In the genomic region with DNA sequence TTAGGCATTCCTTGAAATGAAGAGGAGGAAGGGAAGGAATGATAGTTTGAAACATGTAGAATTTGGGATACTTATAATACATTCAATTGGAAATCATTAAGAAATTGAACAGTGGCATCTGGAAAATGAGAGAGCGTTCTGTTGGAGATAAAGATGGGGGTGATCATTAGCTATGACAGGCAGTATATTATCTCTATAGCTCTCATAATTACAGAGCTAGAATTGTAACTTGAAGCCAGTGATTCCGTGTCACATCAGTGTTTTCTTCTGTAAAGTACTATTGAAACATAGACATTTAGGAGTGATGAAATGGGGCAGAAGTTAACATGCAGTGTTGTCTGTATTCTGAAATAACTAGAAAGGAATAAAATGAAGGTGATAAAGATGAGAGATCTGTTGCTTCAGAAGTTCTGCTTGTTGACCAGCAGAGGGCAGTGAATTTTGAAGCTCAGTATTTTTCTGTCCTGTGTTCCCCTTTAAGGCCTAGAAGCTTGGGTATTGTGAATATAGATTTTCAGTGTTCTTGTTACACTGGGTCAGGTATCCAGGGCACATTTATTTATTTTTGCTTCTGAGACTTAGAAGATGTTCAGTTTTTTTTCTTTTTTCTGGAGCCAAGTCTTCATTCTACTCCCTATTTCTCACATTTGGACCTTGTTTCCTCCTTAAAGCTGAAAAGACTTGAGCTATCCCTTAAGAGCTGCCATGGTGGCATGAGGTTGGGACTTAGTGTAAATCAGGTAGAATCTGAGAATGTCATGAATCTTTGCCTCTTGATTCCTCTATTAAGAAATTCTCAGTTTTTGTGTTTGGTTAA, we compare ENCODE assay signal across 1 cellular context.
TF ChIP-seq lines count a peak whose summit lies in the region.

No MANE protein-coding gene starts in this region.

TF ChIP-seq in GM23338, 12 proteins besides CTCF, POLR2A, EP300 and RAD21 (continued from another document):
- TF ChIP-seq, protein P1, sequence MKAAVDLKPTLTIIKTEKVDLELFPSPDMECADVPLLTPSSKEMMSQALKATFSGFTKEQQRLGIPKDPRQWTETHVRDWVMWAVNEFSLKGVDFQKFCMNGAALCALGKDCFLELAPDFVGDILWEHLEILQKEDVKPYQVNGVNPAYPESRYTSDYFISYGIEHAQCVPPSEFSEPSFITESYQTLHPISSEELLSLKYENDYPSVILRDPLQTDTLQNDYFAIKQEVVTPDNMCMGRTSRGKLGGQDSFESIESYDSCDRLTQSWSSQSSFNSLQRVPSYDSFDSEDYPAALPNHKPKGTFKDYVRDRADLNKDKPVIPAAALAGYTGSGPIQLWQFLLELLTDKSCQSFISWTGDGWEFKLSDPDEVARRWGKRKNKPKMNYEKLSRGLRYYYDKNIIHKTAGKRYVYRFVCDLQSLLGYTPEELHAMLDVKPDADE (IDR thresholded peaks at IDR 0.05): no peak
